Comparison of ENCODE assay signal across 13 cellular contexts in the genomic region with DNA sequence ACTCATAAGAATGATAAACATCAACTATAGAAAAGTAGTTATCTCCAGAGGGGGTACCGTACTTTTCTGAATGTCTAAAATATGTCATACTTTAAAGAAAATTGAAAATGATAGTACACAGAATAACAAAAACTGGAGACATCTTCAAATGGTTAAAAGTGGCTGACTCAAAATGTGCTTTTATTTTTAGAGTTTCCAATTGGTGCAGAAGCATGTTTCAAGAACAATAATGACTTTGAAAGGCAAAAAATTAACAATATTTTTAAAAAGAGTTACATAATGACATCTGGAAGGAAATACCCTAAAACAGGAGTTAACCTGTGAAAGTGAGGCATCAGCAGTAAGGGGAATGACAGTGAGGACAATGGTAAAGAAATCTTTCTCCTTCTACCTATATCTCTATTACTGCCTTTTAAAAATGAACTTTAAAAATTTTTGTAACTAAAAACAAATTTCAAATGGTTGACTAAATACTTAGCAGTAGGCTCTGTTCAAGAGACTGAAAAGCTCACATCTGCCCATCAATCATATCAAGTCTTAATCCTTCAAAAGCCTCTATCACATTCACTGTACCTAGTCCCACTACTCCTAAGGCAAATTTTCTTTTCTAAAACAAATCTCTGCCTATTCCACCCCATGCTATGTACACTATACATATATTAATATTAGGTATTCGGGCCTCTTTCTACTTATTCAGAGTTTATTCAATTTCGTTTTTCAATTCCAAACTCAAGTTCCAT. TPM values are rescaled to one million over a fixed set of nuclear protein-coding genes. Genes with fewer than 3 reads are reported as not detected.
DNase-seq lines count a peak whose midpoint lies in the region; ATAC-seq, FAIRE-seq and TF ChIP-seq lines count a peak whose summit lies in the region.
"Had no signal": no experiment of that assay in that cellular context is flagged by ENCODE, and none has a peak within 500 bp of the region (broad histone marks: within the 10 kb centered on the region; RNA-seq: fewer than 3 reads in every experiment).

No MANE protein-coding gene starts in this region.

- H3K4me1 ChIP-seq in GM12878 (ENCODE audit: control insufficient read depth, insufficient read depth, low read length) = no peaks in the 10 kb centered on the region
- H3K4me1 ChIP-seq: left lung, suprapubic skin had no signal

- no peaks in the 10 kb centered on the region for H3K36me3 ChIP-seq in GM12878 (ENCODE audit: control insufficient read depth in 2 of 2, insufficient read depth in 2 of 2, low read length in 1 of 2)
- H3K36me3 ChIP-seq: left lung, suprapubic skin had no signal

- TF ChIP-seq POLR2A in GM12878 (IDR thresholded peaks at IDR 0.05; ENCODE audit: low read depth, low read length) = no peak

- H3K27ac ChIP-seq in GM12878 (ENCODE audit: control insufficient read depth, insufficient read depth) = peak overlapping the region; percentile 27; the same call in 1 of the 2 replicates
- H3K27ac ChIP-seq: left lung, suprapubic skin had no signal

- H3K4me3 ChIP-seq in GM12878 = no peak overlapping the region
- H3K4me3 ChIP-seq: left lung, suprapubic skin had no signal

- no peak overlapping the region for H3K4me2 ChIP-seq in GM12878 (ENCODE audit: control insufficient read depth, insufficient read depth)

- H4K20me1 ChIP-seq in GM12878 (ENCODE audit: control insufficient read depth, insufficient read depth) = no peaks in the 10 kb centered on the region

- TF ChIP-seq CTCF in GM12878 (IDR thresholded peaks at IDR 0.05 in 2 of 3, conservative IDR thresholded peaks at IDR 0.05 in 1 of 3; ENCODE audit: control insufficient read depth in 2 of 3, extremely low read depth in 1 of 3, insufficient read depth in 1 of 3, low read depth in 3 of 3, low read length in 3 of 3) = no peak

- TF ChIP-seq RAD21 in GM12878 (IDR thresholded peaks at IDR 0.05; ENCODE audit: insufficient read depth, low read depth, low read length) = no peak

- FAIRE-seq in GM12878 (lab: Jason Lieb, UNC) = peak; percentile 47
- FAIRE-seq: RCC 7860 had no signal

- RAD21 ChIA-PET in GM12878 (lab: Charles Lee; ENCODE audit: unreplicated experiment) = interaction anchor here (0.6 to 3.8 kb wide), 5 partner anchors 11 to 76 kb away, joined by 3 to 40 read pairs (median 9); no protein-coding TSS in a partner anchor

- CTCF ChIA-PET in GM12878 (lab: Yijun Ruan, JAX) = no interaction called here

- H3K79me2 ChIP-seq in GM12878 (ENCODE audit: control insufficient read depth, insufficient read depth, low read length) = no peaks in the 10 kb centered on the region

- no peaks in the 10 kb centered on the region; the same call in 2 of the 3 replicates for H3K9me3 ChIP-seq in GM12878 (replicated peaks; ENCODE audit: control insufficient read depth, insufficient read depth, low read length)
- H3K9me3 ChIP-seq: suprapubic skin had no signal

- DNase-seq in GM12878 (ENCODE audit: low read depth, low spot score) (peak; percentile 24), T-helper 9 cell (no peak)
- DNase-seq in activated naive CD4-positive, alpha-beta T cell treated with anti-CD3 and anti-CD28 coated beads, Interleukin-2, amount 50 U/mL, for 16 hours = no peak
- DNase-seq: activated CD4-positive, alpha-beta T cell treated with anti-CD3 and anti-CD28 coated beads, Interleukin-2, amount 50 U/mL, for 48 hours; activated naive CD4-positive, alpha-beta T cell; left lung; NCI-H2171 had no signal

- H2AFZ ChIP-seq in GM12878 (ENCODE audit: control insufficient read depth, low read depth, low read length) = no peak overlapping the region; the same call in 1 of the 2 replicates

- intact Hi-C loops in GM12878 (cut with micrococcal nuclease; ENCODE audit: unreplicated experiment) = no loop called here

- POLR2A ChIA-PET in GM12878 (lab: Charles Lee) = interaction anchor here (0.6 to 0.7 kb wide), 2 partner anchors 98 to 136 kb away, joined by 3 to 5 read pairs; no protein-coding TSS in a partner anchor

- in situ Hi-C loops in GM12878 (cut with MboI) = no loop called here

- 2% methylated on average over 3 of the region's 3 CpGs for whole genome bisulfite sequencing in GM12878 (ENCODE audit: insufficient coverage, insufficient replicate concordance, low lambda C conversion rate, missing lambda C conversion rate)

- SMC1A ChIA-PET in GM12878 (lab: Charles Lee; ENCODE audit: uncharacterized antibody, unreplicated experiment) = interaction anchor here (0.6 to 3.8 kb wide), 4 partner anchors 10 to 194 kb away, joined by 3 to 39 read pairs (median 4); no protein-coding TSS in a partner anchor

- peak; percentile 72 to 80; a peak in 2 of 4 replicates for TF ChIP-seq EP300 in GM12878 (IDR thresholded peaks at IDR 0.05; ENCODE audit: borderline replicate concordance in 1 of 2, control insufficient read depth in 1 of 2, low read depth in 2 of 2, low read length in 2 of 2)

- ATAC-seq in GM19023 (IDR thresholded peaks at IDR 0.05; ENCODE audit: unreplicated experiment) = peak; percentile 65
- peak; percentile 86 for ATAC-seq in GM21619 (IDR thresholded peaks at IDR 0.05; ENCODE audit: unreplicated experiment)
- ATAC-seq in HG03095 (IDR thresholded peaks at IDR 0.05; ENCODE audit: unreplicated experiment) = peak; percentile 83
- peak; percentile 88 for ATAC-seq in GM12878
- ATAC-seq in GM21737 (IDR thresholded peaks at IDR 0.05; ENCODE audit: unreplicated experiment) = no peak
- ATAC-seq: left lung had no signal

- no peak overlapping the region for H3K9ac ChIP-seq in GM12878 (ENCODE audit: control insufficient read depth, insufficient read depth, low read length)

- TSS peak; percentile 100 for BruUV-seq in GM12878 (replicated peaks; lab: Mats Ljungman, UMichigan)

- H3K27me3 ChIP-seq in GM12878 (replicated peaks in 1 of 2; ENCODE audit: control insufficient read depth in 2 of 2, insufficient read depth in 2 of 2, low read length in 1 of 2) = no peaks in the 10 kb centered on the region
- H3K27me3 ChIP-seq: left lung, suprapubic skin had no signal

TF ChIP-seq in GM12878, 131 proteins besides CTCF, POLR2A, EP300 and RAD21 (continues in another document):
- TF ChIP-seq RFX5 (IDR thresholded peaks at IDR 0.05; ENCODE audit: low read depth, low read length) (no peak), CBX5 (IDR thresholded peaks at IDR 0.05; ENCODE audit: low read depth) (peak; percentile 56; the same call in 1 of the 2 replicates), GABPA (IDR thresholded peaks at IDR 0.05; ENCODE audit: low read depth) (peak; percentile 65; the same call in 1 of the 2 replicates), PBX3 (IDR thresholded peaks at IDR 0.05; ENCODE audit: insufficient replicate concordance, low read depth, low read length) (no peak), MTA2 (IDR thresholded peaks at IDR 0.05; ENCODE audit: low read depth) (peak; percentile 93), YBX1 (IDR thresholded peaks at IDR 0.05) (no peak)

RNA-seq across cellular contexts. Expression of gene ASZ1, which starts 3.0 kb away (rescaled TPM):
- not detected in 2 replicates for total RNA-seq in GM12878 (2013; cell fraction: nucleolus; rRNA removed)
- 0.06 TPM in 1 of 2 replicates, not detected in the other for total RNA-seq in GM12878 (2014; rRNA removed)
- total RNA-seq in GM12878 (2014; rRNA removed; fragmentation: Illumina TruSeq; extraction: Trizol) = not detected in 2 replicates
- 0.11 TPM in 1 of 2 replicates, not detected in the other for total RNA-seq in GM12878 (2021)
- polyA plus RNA-seq in GM12878 (2011; ENCODE audit: low read depth) = not detected
- polyA plus RNA-seq in GM12878 (2011; rRNA removed) = not detected in 2 replicates
- polyA plus RNA-seq in GM12878 (2011; cell fraction: cytosol; rRNA removed) = not detected in 2 replicates
- not detected in 2 replicates for polyA plus RNA-seq in GM12878 (2011; cell fraction: nucleus; rRNA removed)
- polyA plus RNA-seq in GM12878 (2012) = not detected in 2 replicates
- polyA plus RNA-seq in GM12878 (2014; fragmentation: Illumina TruSeq; extraction: Trizol) = 0.04 TPM in 1 of 2 replicates, not detected in the other
- polyA plus RNA-seq in GM12878 (2014; fragmentation: Nextera tagmentation; extraction: Ambion mirVana) = under 1 TPM; 0.08 to 0.09 TPM
- polyA plus RNA-seq in GM12878 (2014; rRNA removed) = 0.04 TPM in 1 of 2 replicates, not detected in the other
- polyA plus RNA-seq in GM12878 (2016; fragmentation: Nextera tagmentation; extraction: Ambion mirVana) = not detected
- not detected in 2 replicates for polyA minus RNA-seq in GM12878 (2011; rRNA and poly(A)+ RNA removed)
- not detected in 2 replicates for polyA minus RNA-seq in GM12878 (2011; cell fraction: cytosol; rRNA and poly(A)+ RNA removed)
- not detected in 2 replicates for polyA minus RNA-seq in GM12878 (2011; cell fraction: nucleus; rRNA and poly(A)+ RNA removed)
- total RNA-seq: suprapubic skin had no signal

RNA-seq across cellular contexts. Expression of gene CFTR, which starts 55.6 kb away (rescaled TPM):
- 2.9 and 4.6 TPM in 2 replicates for total RNA-seq in GM12878 (2013; cell fraction: nucleolus; rRNA removed)
- total RNA-seq in GM12878 (2014; rRNA removed) (0.17 TPM in 1 of 2 replicates, not detected in the other), GM12878 (2014; rRNA removed; fragmentation: Illumina TruSeq; extraction: Trizol) (0.04 TPM in 1 of 2 replicates, not detected in the other), GM12878 (2021) (0.21 and 0.37 TPM in 2 replicates)
- polyA plus RNA-seq in GM12878 (2011; ENCODE audit: low read depth) = not detected
- polyA plus RNA-seq in GM12878 (2011; rRNA removed) (2.3 and 3.4 TPM in 2 replicates), GM12878 (2014; fragmentation: Illumina TruSeq; extraction: Trizol) (0.10 and 0.44 TPM in 2 replicates), GM12878 (2014; fragmentation: Nextera tagmentation; extraction: Ambion mirVana) (under 1 TPM in 1 of 2 experiments, not detected in 1; 0.02 TPM), GM12878 (2014; rRNA removed) (0.26 TPM in 1 of 2 replicates, not detected in the other), GM12878 (2016; fragmentation: Nextera tagmentation; extraction: Ambion mirVana) (under 1 TPM; 0.23 to 0.63 TPM)
- 0.95 and 1.0 TPM in 2 replicates for polyA plus RNA-seq in GM12878 (2011; cell fraction: cytosol; rRNA removed)
- 1.7 and 1.8 TPM in 2 replicates for polyA plus RNA-seq in GM12878 (2011; cell fraction: nucleus; rRNA removed)
- 0.03 TPM in 1 of 2 replicates, not detected in the other for polyA plus RNA-seq in GM12878 (2012)
- polyA minus RNA-seq in GM12878 (2011; rRNA and poly(A)+ RNA removed) = 4.1 and 4.6 TPM in 2 replicates
- polyA minus RNA-seq in GM12878 (2011; cell fraction: cytosol; rRNA and poly(A)+ RNA removed) = 0.67 and 1.2 TPM in 2 replicates
- polyA minus RNA-seq in GM12878 (2011; cell fraction: nucleus; rRNA and poly(A)+ RNA removed) = 3.3 TPM in 2 replicates
